8 cellular contexts compared by ENCODE assay signal in the genomic region with DNA sequence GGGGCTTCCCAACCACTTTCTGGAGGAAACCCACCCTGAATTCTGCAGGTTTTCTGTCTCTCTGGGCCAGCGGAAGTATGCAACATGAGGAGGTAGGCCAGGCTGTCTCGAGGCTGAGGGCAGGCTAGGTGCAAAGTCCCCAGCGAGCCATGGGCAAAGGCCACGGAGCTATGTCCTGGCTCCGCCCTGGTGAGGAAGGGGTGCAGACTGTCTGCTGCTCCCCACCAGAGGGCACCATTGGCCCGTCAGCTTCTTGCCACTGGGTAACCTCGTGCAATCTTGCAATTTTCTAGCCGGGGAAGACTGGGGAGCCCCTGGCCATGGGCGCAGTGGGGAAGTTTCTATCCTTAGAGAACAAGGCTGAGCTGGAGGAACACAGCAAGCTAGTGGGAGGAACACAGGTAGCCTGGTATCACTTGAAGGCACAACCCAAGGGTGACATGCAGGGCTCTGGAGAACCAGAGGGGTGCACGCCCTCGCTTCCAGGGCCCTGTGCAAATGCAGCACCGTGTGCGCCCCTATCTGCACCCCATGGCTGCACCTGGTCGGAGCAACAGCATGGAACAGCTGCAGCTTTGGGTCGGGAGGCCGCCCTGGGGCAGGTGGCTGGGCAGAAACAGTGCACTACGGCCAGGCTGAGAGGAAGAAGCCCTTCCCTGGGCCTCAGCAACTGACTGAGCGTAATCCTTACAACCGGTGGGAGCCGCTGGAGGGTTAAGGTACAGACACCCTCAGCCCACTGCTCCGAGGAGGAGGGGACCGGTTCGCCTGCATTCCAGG. TPM values are rescaled to one million over a fixed set of nuclear protein-coding genes. Genes with fewer than 3 reads are reported as not detected.
DNase-seq lines count a peak whose midpoint lies in the region; ATAC-seq and TF ChIP-seq lines count a peak whose summit lies in the region.

No MANE protein-coding gene starts in this region.

- H3K27ac Mint-ChIP-seq in HFFc6 (peak overlapping the region; percentile 97), progenitor cell of endocrine pancreas (peak overlapping the region; percentile 98)

- peaks cover 86% of the 10 kb centered on the region for H3K4me1 ChIP-seq in upper lobe of right lung

- H3K27ac ChIP-seq in upper lobe of right lung, result peak overlapping the region; percentile 77

- H3K27me3 Mint-ChIP-seq in HFFc6 (ENCODE audit: insufficient read depth), result peaks cover 6% of the 10 kb centered on the region
- H3K27me3 Mint-ChIP-seq in progenitor cell of endocrine pancreas, result no peaks in the 10 kb centered on the region

- peak overlapping the region; percentile 87 for H3K4me3 Mint-ChIP-seq in HFFc6
- H3K4me3 Mint-ChIP-seq in progenitor cell of endocrine pancreas (ENCODE audit: low read depth), result peak overlapping the region; percentile 51

- H3K36me3 Mint-ChIP-seq in HFFc6 (ENCODE audit: low read depth) (peaks cover 19% of the 10 kb centered on the region), progenitor cell of endocrine pancreas (ENCODE audit: insufficient read depth) (no peaks in the 10 kb centered on the region)

- no peaks in the 10 kb centered on the region for H3K27me3 ChIP-seq in upper lobe of right lung

- peak; percentile 63 to 77 for ATAC-seq in left cardiac atrium
- peak; percentile 68 for ATAC-seq in upper lobe of right lung

- H3K9me3 Mint-ChIP-seq in HFFc6, result no peaks in the 10 kb centered on the region
- no peaks in the 10 kb centered on the region for H3K9me3 Mint-ChIP-seq in progenitor cell of endocrine pancreas (ENCODE audit: low read depth)

- intact Hi-C loops in left cardiac atrium (cut with DNase I) (loop anchor here (1.0 kb wide), 2 partner anchors 37 to 38 kb away; a partner anchor contains a TSS), upper lobe of right lung (cut with DNase I) (loop anchor here (5.0 kb wide), 1 partner anchor 39 kb away; a partner anchor contains a TSS)

- H3K4me3 ChIP-seq in upper lobe of right lung, result no peak overlapping the region

- no peaks in the 10 kb centered on the region for H3K9me3 ChIP-seq in upper lobe of right lung

- TF ChIP-seq CTCF in HFFc6 (IDR thresholded peaks at IDR 0.05), result peak; percentile 95
- TF ChIP-seq CTCF in progenitor cell of endocrine pancreas (IDR thresholded peaks at IDR 0.05; ENCODE audit: unreplicated experiment), result peak; percentile 85
- peak; percentile 96 for TF ChIP-seq CTCF in upper lobe of right lung (IDR thresholded peaks at IDR 0.05)

- peaks cover 5% of the 10 kb centered on the region for H3K36me3 ChIP-seq in upper lobe of right lung

- peak; percentile 83 for DNase-seq in EL
- peak; percentile 74 for DNase-seq in HFFc6
- peak; percentile 42 for DNase-seq in NCI-H1436 treated with DMSO at 0.1 percent for 48 hours (lab: John Stamatoyannopoulos, UW)
- peak; percentile 71 to 89 (median 80) for DNase-seq in T-helper 1 cell
- peak; percentile 72 for DNase-seq in amniotic epithelial cell (ENCODE audit: low read depth)
- DNase-seq in left cardiac atrium, result peak; percentile 89
- DNase-seq in progenitor cell of endocrine pancreas (ENCODE audit: low spot score, unreplicated experiment), result peak; percentile 81
- DNase-seq in upper lobe of right lung, result peak; percentile 93

- H3K4me1 Mint-ChIP-seq in HFFc6 (ENCODE audit: low read depth), result peaks cover 93% of the 10 kb centered on the region
- peaks cover 79% of the 10 kb centered on the region for H3K4me1 Mint-ChIP-seq in progenitor cell of endocrine pancreas (ENCODE audit: low read depth)

RNA-seq across cellular contexts. Expression of a gene that starts 27.6 kb away (rescaled TPM):
- total RNA-seq in HFFc6 (2021; fragmentation: NEBNext Ultra II Directional; extraction: Animal tissue kit (Norgen Biotek cat#: 25700)), result 1,000 to 10,000 TPM; 2,131 to 2,494 (median 2,241) TPM
- total RNA-seq in left cardiac atrium, result 1,000 to 10,000 TPM; 1,049 to 1,054 TPM
- total RNA-seq in progenitor cell of endocrine pancreas, result 2,127 and 2,195 TPM in 2 replicates
- total RNA-seq in upper lobe of right lung, result 1,192 TPM

RNA-seq across cellular contexts. Expression of a gene that starts 34.0 kb away (rescaled TPM):
- 100 to 1,000 TPM in 1 of 6 experiments, 10 to 100 TPM in 5; 76.5 to 102 (median 83.1) TPM for total RNA-seq in HFFc6 (2021; fragmentation: NEBNext Ultra II Directional; extraction: Animal tissue kit (Norgen Biotek cat#: 25700))
- total RNA-seq in left cardiac atrium (10 to 100 TPM; 36.1 to 51.9 TPM), progenitor cell of endocrine pancreas (117 and 131 TPM in 2 replicates), upper lobe of right lung (77.2 TPM)

RNA-seq across cellular contexts. Expression of a gene that starts 37.0 kb away (rescaled TPM):
- total RNA-seq in HFFc6 (2021; fragmentation: NEBNext Ultra II Directional; extraction: Animal tissue kit (Norgen Biotek cat#: 25700)), result 100 to 1,000 TPM; 219 to 290 (median 253) TPM
- 10 to 100 TPM; 70.3 to 86.1 TPM for total RNA-seq in left cardiac atrium
- total RNA-seq in progenitor cell of endocrine pancreas, result 71.4 and 71.8 TPM in 2 replicates
- total RNA-seq in upper lobe of right lung, result 105 TPM

Comparison
In these comparisons a context has a peak if more than half of its experiments do, and no peak if none do; other contexts are left out.
1. DNase-seq: peak in every context shown above with its lines; median percentile 93 in upper lobe of right lung; 89 in left cardiac atrium; 83 in EL; 81 in progenitor cell of endocrine pancreas; 80 in T-helper 1 cell; 74 in HFFc6; 72 in amniotic epithelial cell; 42 in NCI-H1436 treated with DMSO at 0.1 percent for 48 hours.